ENCODE assay signal across 23 cellular contexts in genomic region chr13:41418027-41418426, GRCh38. TPM values are rescaled to one million over a fixed set of nuclear protein-coding genes. Genes with fewer than 3 reads are reported as not detected.
DNase-seq lines count a peak whose midpoint lies in the region; ATAC-seq lines count a peak whose summit lies in the region.
"Had no signal": no experiment of that assay in that cellular context is flagged by ENCODE, and none has a peak within 500 bp of the region (broad histone marks: within the 10 kb centered on the region; RNA-seq: fewer than 3 reads in every experiment).

No MANE protein-coding gene starts in this region.

- no peak overlapping the region for H3K14ac ChIP-seq in mesenchymal stem cell (ENCODE audit: low read length in 2 of 2)

- no peak overlapping the region for H3K4me2 ChIP-seq in mesenchymal stem cell (ENCODE audit: low read length, poor library complexity, severe bottlenecking)

- peaks cover 3% of the 10 kb centered on the region for H3K27me3 Mint-ChIP-seq in activated CD4-positive, alpha-beta T cell treated with anti-CD3 and anti-CD28 coated beads, Interleukin-2, amount 10 ng/mL, durations not matched to agents 24 days and 14 days
- H3K27me3 Mint-ChIP-seq in activated T-helper 1 cell treated with anti-CD3 and anti-CD28 coated beads, Interleukin-12 subunit alpha, Interleukin-12 subunit beta, Interleukin-2, Interleukin-4 antibody, amounts not matched to agents 30 ng/mL and 10 ng/mL and 1 ng/mL, durations not matched to agents 14 hours and 24 hours and 36 hours (ENCODE audit: insufficient read depth): peaks cover 3% of the 10 kb centered on the region
- H3K27me3 Mint-ChIP-seq in CD4-positive, alpha-beta memory T cell: no peaks in the 10 kb centered on the region
- H3K27me3 Mint-ChIP-seq: activated CD8-positive, alpha-beta T cell treated with anti-CD3 and anti-CD28 coated beads for 36 hours; activated naive CD8-positive, alpha-beta T cell treated with anti-CD3 and anti-CD28 coated beads, Interleukin-2, amount 10 ng/mL, durations not matched to agents 7 days and 5 days; CD4-positive, CD25-positive, alpha-beta regulatory T cell; effector memory CD8-positive, alpha-beta T cell; T-cell had no signal

- H3K27ac ChIP-seq in mesenchymal stem cell (ENCODE audit: low read length, poor library complexity, severe bottlenecking): no peak overlapping the region
- no peak overlapping the region for H3K27ac ChIP-seq in CD4-positive, alpha-beta memory T cell (ENCODE audit: low read depth, low read length)
- H3K27ac ChIP-seq: 22Rv1, tibial artery, WERI-Rb-1 had no signal

- no peak overlapping the region for H4K91ac ChIP-seq in mesenchymal stem cell (ENCODE audit: low read length)

- H3K79me1 ChIP-seq in mesenchymal stem cell (replicated peaks; ENCODE audit: low read length, poor library complexity, severe bottlenecking): no peaks in the 10 kb centered on the region

- no peaks in the 10 kb centered on the region for H3K4me1 ChIP-seq in mesenchymal stem cell (ENCODE audit: control insufficient read depth, insufficient read depth, low read depth, low read length)
- H3K4me1 ChIP-seq in CD4-positive, alpha-beta memory T cell (ENCODE audit: insufficient read depth, low read length): no peaks in the 10 kb centered on the region
- H3K4me1 ChIP-seq: tibial artery had no signal

- CTCF ChIA-PET in CD4-positive, alpha-beta memory T cell (lab: Charles Lee; ENCODE audit: partially characterized antibody): interaction anchor here (0.7 to 1.1 kb wide), 4 partner anchors 9 to 249 kb away, joined by 3 read pairs; no protein-coding TSS in a partner anchor

- H3K18ac ChIP-seq in mesenchymal stem cell (ENCODE audit: low read depth in 1 of 2, low read length in 2 of 2): no peak overlapping the region

- no peaks in the 10 kb centered on the region for H3K36me3 Mint-ChIP-seq in activated CD4-positive, alpha-beta T cell treated with anti-CD3 and anti-CD28 coated beads, Interleukin-2, amount 10 ng/mL, durations not matched to agents 24 days and 14 days (ENCODE audit: low read depth)
- H3K36me3 Mint-ChIP-seq in activated T-helper 1 cell treated with anti-CD3 and anti-CD28 coated beads, Interleukin-12 subunit alpha, Interleukin-12 subunit beta, Interleukin-2, Interleukin-4 antibody, amounts not matched to agents 30 ng/mL and 10 ng/mL and 1 ng/mL, durations not matched to agents 14 hours and 24 hours and 36 hours (ENCODE audit: low read depth): no peaks in the 10 kb centered on the region
- no peaks in the 10 kb centered on the region for H3K36me3 Mint-ChIP-seq in CD4-positive, alpha-beta memory T cell
- H3K36me3 Mint-ChIP-seq: activated naive CD8-positive, alpha-beta T cell treated with anti-CD3 and anti-CD28 coated beads, Interleukin-2, amount 10 ng/mL, durations not matched to agents 7 days and 5 days; CD4-positive, CD25-positive, alpha-beta regulatory T cell; T-cell had no signal

- H2AK5ac ChIP-seq in mesenchymal stem cell (ENCODE audit: low read length, severe bottlenecking): no peak overlapping the region

- no peak overlapping the region for H2BK5ac ChIP-seq in mesenchymal stem cell (ENCODE audit: low read depth, low read length, poor library complexity, severe bottlenecking)

- H2BK15ac ChIP-seq in mesenchymal stem cell (ENCODE audit: low read depth, poor library complexity, severe bottlenecking): no peak overlapping the region

- H3K4me3 Mint-ChIP-seq in activated CD4-positive, alpha-beta T cell treated with anti-CD3 and anti-CD28 coated beads, Interleukin-2, amount 10 ng/mL, durations not matched to agents 24 days and 14 days: no peak overlapping the region
- no peak overlapping the region for H3K4me3 Mint-ChIP-seq in activated T-helper 1 cell treated with anti-CD3 and anti-CD28 coated beads, Interleukin-12 subunit alpha, Interleukin-12 subunit beta, Interleukin-2, Interleukin-4 antibody, amounts not matched to agents 30 ng/mL and 10 ng/mL and 1 ng/mL, durations not matched to agents 14 hours and 24 hours and 36 hours
- no peak overlapping the region for H3K4me3 Mint-ChIP-seq in CD4-positive, alpha-beta memory T cell
- H3K4me3 Mint-ChIP-seq: activated CD8-positive, alpha-beta T cell treated with anti-CD3 and anti-CD28 coated beads for 36 hours; activated naive CD8-positive, alpha-beta T cell treated with anti-CD3 and anti-CD28 coated beads, Interleukin-2, amount 10 ng/mL, durations not matched to agents 7 days and 5 days; CD4-positive, CD25-positive, alpha-beta regulatory T cell; effector memory CD8-positive, alpha-beta T cell; T-cell had no signal

- H3K9ac ChIP-seq in mesenchymal stem cell (ENCODE audit: low read length): no peak overlapping the region

- peak; percentile 8 for DNase-seq in activated CD4-positive, alpha-beta T cell treated with anti-CD3 and anti-CD28 coated beads, Interleukin-2, amount 10 ng/mL, durations not matched to agents 24 days and 14 days
- DNase-seq in activated CD4-positive, alpha-beta T cell treated with anti-CD3 and anti-CD28 coated beads, Interleukin-2, amount 50 U/mL, for 1 hour: no peak
- peak; percentile 15 for DNase-seq in dedifferentiated amniotic fluid mesenchymal stem cell (ENCODE audit: extremely low spot score)
- peak; percentile 25 for DNase-seq in mesenchymal stem cell
- no peak for DNase-seq in H4 (ENCODE audit: low spot score)
- no peak for DNase-seq in activated T-helper 1 cell treated with anti-CD3 and anti-CD28 coated beads, Interleukin-12 subunit alpha, Interleukin-12 subunit beta, Interleukin-2, Interleukin-4 antibody, amounts not matched to agents 30 ng/mL and 10 ng/mL and 1 ng/mL, durations not matched to agents 14 hours and 24 hours and 36 hours (ENCODE audit: low spot score)
- DNase-seq in CD4-positive, alpha-beta memory T cell: no peak
- DNase-seq: activated CD8-positive, alpha-beta T cell treated with anti-CD3 and anti-CD28 coated beads for 36 hours; activated naive CD8-positive, alpha-beta T cell treated with anti-CD3 and anti-CD28 coated beads, Interleukin-2, amount 10 ng/mL, durations not matched to agents 7 days and 5 days; CD4-positive, CD25-positive, alpha-beta regulatory T cell; DMS53; effector memory CD8-positive, alpha-beta T cell; left ventricle myocardium superior; MM.1S; NCI-H187 treated with DMSO at 0.1 percent for 48 hours; NCI-H446 treated with DMSO at 0.1 percent for 48 hours; posterior cingulate gyrus; stimulated activated CD4-positive, alpha-beta T cell treated with anti-CD3 and anti-CD28 coated beads, Interleukin-12 subunit alpha, Interleukin-12 subunit beta, amount 100 ng/mL, for 4 hours; T-cell; tibial artery; WERI-Rb-1 had no signal

- intact Hi-C loops in activated CD4-positive, alpha-beta T cell treated with anti-CD3 and anti-CD28 coated beads, Interleukin-2, amount 10 ng/mL, durations not matched to agents 24 days and 14 days (cut with micrococcal nuclease): no loop called here
- intact Hi-C loops in activated T-helper 1 cell treated with anti-CD3 and anti-CD28 coated beads, Interleukin-12 subunit alpha, Interleukin-12 subunit beta, Interleukin-2, Interleukin-4 antibody, amounts not matched to agents 30 ng/mL and 10 ng/mL and 1 ng/mL, durations not matched to agents 14 hours and 24 hours and 36 hours (cut with micrococcal nuclease): no loop called here
- intact Hi-C loops in CD4-positive, alpha-beta memory T cell (cut with micrococcal nuclease): no loop called here

- no peak overlapping the region for H3K4me3 ChIP-seq in mesenchymal stem cell (ENCODE audit: insufficient read depth in 1 of 2, low read depth in 1 of 2, low read length in 2 of 2)
- H3K4me3 ChIP-seq in CD4-positive, alpha-beta memory T cell (ENCODE audit: low read length in 2 of 2): no peak overlapping the region
- H3K4me3 ChIP-seq: tibial artery had no signal

- H3K27ac Mint-ChIP-seq in activated CD4-positive, alpha-beta T cell treated with anti-CD3 and anti-CD28 coated beads, Interleukin-2, amount 10 ng/mL, durations not matched to agents 24 days and 14 days: no peak overlapping the region
- H3K27ac Mint-ChIP-seq in activated T-helper 1 cell treated with anti-CD3 and anti-CD28 coated beads, Interleukin-12 subunit alpha, Interleukin-12 subunit beta, Interleukin-2, Interleukin-4 antibody, amounts not matched to agents 30 ng/mL and 10 ng/mL and 1 ng/mL, durations not matched to agents 14 hours and 24 hours and 36 hours: no peak overlapping the region
- H3K27ac Mint-ChIP-seq in CD4-positive, alpha-beta memory T cell: no peak overlapping the region
- H3K27ac Mint-ChIP-seq: activated CD8-positive, alpha-beta T cell treated with anti-CD3 and anti-CD28 coated beads for 36 hours; activated naive CD8-positive, alpha-beta T cell treated with anti-CD3 and anti-CD28 coated beads, Interleukin-2, amount 10 ng/mL, durations not matched to agents 7 days and 5 days; T-cell had no signal

- H3K23ac ChIP-seq in mesenchymal stem cell (ENCODE audit: low read length in 2 of 2): no peak overlapping the region

- H3K4ac ChIP-seq in mesenchymal stem cell (ENCODE audit: low read depth in 1 of 2, low read length in 2 of 2): no peak overlapping the region

- no peak overlapping the region for H2AFZ ChIP-seq in mesenchymal stem cell (ENCODE audit: low read depth, low read length)

- no peaks in the 10 kb centered on the region for H3K27me3 ChIP-seq in mesenchymal stem cell (ENCODE audit: control insufficient read depth in 1 of 2, insufficient read depth in 1 of 2, low read length in 2 of 2)
- H3K27me3 ChIP-seq in CD4-positive, alpha-beta memory T cell (ENCODE audit: insufficient read depth, low read length): no peaks in the 10 kb centered on the region
- H3K27me3 ChIP-seq: tibial artery had no signal

- no peak overlapping the region for H2BK12ac ChIP-seq in mesenchymal stem cell (ENCODE audit: low read length in 2 of 2)

- no peak for ATAC-seq in GM18867 (IDR thresholded peaks at IDR 0.05; ENCODE audit: unreplicated experiment)
- ATAC-seq: activated CD8-positive, alpha-beta T cell treated with anti-CD3 and anti-CD28 coated beads for 36 hours; effector memory CD8-positive, alpha-beta T cell; left ventricle myocardium superior; T-cell had no signal

- H3K9me3 ChIP-seq in mesenchymal stem cell (ENCODE audit: control insufficient read depth, low read length): peaks cover 6% of the 10 kb centered on the region
- no peaks in the 10 kb centered on the region for H3K9me3 ChIP-seq in CD4-positive, alpha-beta memory T cell (ENCODE audit: control insufficient read depth in 1 of 2, low read length in 2 of 2)
- H3K9me3 ChIP-seq: tibial artery had no signal

- H4K8ac ChIP-seq in mesenchymal stem cell (ENCODE audit: low read length): no peak overlapping the region

- H3K36me3 ChIP-seq in mesenchymal stem cell (ENCODE audit: control insufficient read depth in 1 of 2, insufficient read depth in 2 of 2, low read depth in 1 of 2, low read length in 2 of 2): no peaks in the 10 kb centered on the region
- no peaks in the 10 kb centered on the region for H3K36me3 ChIP-seq in CD4-positive, alpha-beta memory T cell (ENCODE audit: insufficient read depth, low read length)
- H3K36me3 ChIP-seq: tibial artery, WERI-Rb-1 had no signal

- no peaks in the 10 kb centered on the region for H3K4me1 Mint-ChIP-seq in activated CD4-positive, alpha-beta T cell treated with anti-CD3 and anti-CD28 coated beads, Interleukin-2, amount 10 ng/mL, durations not matched to agents 24 days and 14 days
- H3K4me1 Mint-ChIP-seq in activated T-helper 1 cell treated with anti-CD3 and anti-CD28 coated beads, Interleukin-12 subunit alpha, Interleukin-12 subunit beta, Interleukin-2, Interleukin-4 antibody, amounts not matched to agents 30 ng/mL and 10 ng/mL and 1 ng/mL, durations not matched to agents 14 hours and 24 hours and 36 hours (ENCODE audit: low read depth): no peaks in the 10 kb centered on the region
- no peaks in the 10 kb centered on the region for H3K4me1 Mint-ChIP-seq in CD4-positive, alpha-beta memory T cell
- H3K4me1 Mint-ChIP-seq: CD4-positive, CD25-positive, alpha-beta regulatory T cell had no signal

- no peaks in the 10 kb centered on the region for H3K9me3 Mint-ChIP-seq in activated CD4-positive, alpha-beta T cell treated with anti-CD3 and anti-CD28 coated beads, Interleukin-2, amount 10 ng/mL, durations not matched to agents 24 days and 14 days
- no peaks in the 10 kb centered on the region for H3K9me3 Mint-ChIP-seq in activated T-helper 1 cell treated with anti-CD3 and anti-CD28 coated beads, Interleukin-12 subunit alpha, Interleukin-12 subunit beta, Interleukin-2, Interleukin-4 antibody, amounts not matched to agents 30 ng/mL and 10 ng/mL and 1 ng/mL, durations not matched to agents 14 hours and 24 hours and 36 hours
- H3K9me3 Mint-ChIP-seq in CD4-positive, alpha-beta memory T cell: peaks cover 0 to 4% (median 0%) of the 10 kb centered on the region in 8 donors
- H3K9me3 Mint-ChIP-seq: activated naive CD8-positive, alpha-beta T cell treated with anti-CD3 and anti-CD28 coated beads, Interleukin-2, amount 10 ng/mL, durations not matched to agents 7 days and 5 days; effector memory CD8-positive, alpha-beta T cell had no signal

- 47% methylated on average over 4 of the region's 5 CpGs for WGBS in mesenchymal stem cell

- H2BK120ac ChIP-seq in mesenchymal stem cell (ENCODE audit: low read depth, low read length): no peak overlapping the region

- POLR2A ChIA-PET in CD4-positive, alpha-beta memory T cell (lab: Charles Lee; ENCODE audit: partially characterized antibody): no interaction called here

RNA-seq across cellular contexts. Expression of gene RGCC, which starts 39.3 kb away (rescaled TPM):
- 113 and 117 TPM in 2 replicates for total RNA-seq in activated CD4-positive, alpha-beta T cell treated with anti-CD3 and anti-CD28 coated beads, Interleukin-2, amount 10 ng/mL, durations not matched to agents 24 days and 14 days
- 1.3 TPM for polyA plus RNA-seq in mesenchymal stem cell (2013, experiment 1 of 2)
- polyA plus RNA-seq in mesenchymal stem cell (2013, experiment 2 of 2): 1.9 TPM
- 13.7 and 14.8 TPM in 2 replicates for total RNA-seq in H4 (2014; rRNA removed; shearing (Covaris generic))
- total RNA-seq in activated T-helper 1 cell treated with anti-CD3 and anti-CD28 coated beads, Interleukin-12 subunit alpha, Interleukin-12 subunit beta, Interleukin-2, Interleukin-4 antibody, amounts not matched to agents 30 ng/mL and 10 ng/mL and 1 ng/mL, durations not matched to agents 14 hours and 24 hours and 36 hours: 135 and 139 TPM in 2 replicates
- total RNA-seq in CD4-positive, alpha-beta memory T cell: 100 to 1,000 TPM; 146 to 154 TPM
- 100 to 1,000 TPM; 137 to 156 TPM for polyA plus RNA-seq in CD4-positive, alpha-beta memory T cell

Comparison
In these comparisons a context has a peak if more than half of its experiments do, and no peak if none do; other contexts are left out.
1. DNase-seq: peak in activated CD4-positive, alpha-beta T cell treated with anti-CD3 and anti-CD28 coated beads, Interleukin-2, amount 10 ng/mL, durations not matched to agents 24 days and 14 days (single experiment), dedifferentiated amniotic fluid mesenchymal stem cell (single experiment) and mesenchymal stem cell (single experiment); none in activated CD4-positive, alpha-beta T cell treated with anti-CD3 and anti-CD28 coated beads, Interleukin-2, amount 50 U/mL, for 1 hour (single experiment), H4 (single experiment), activated T-helper 1 cell treated with anti-CD3 and anti-CD28 coated beads, Interleukin-12 subunit alpha, Interleukin-12 subunit beta, Interleukin-2, Interleukin-4 antibody, amounts not matched to agents 30 ng/mL and 10 ng/mL and 1 ng/mL, durations not matched to agents 14 hours and 24 hours and 36 hours (single experiment) and CD4-positive, alpha-beta memory T cell (0 of 5).